33 cellular contexts compared by ENCODE assay signal in the genomic region with DNA sequence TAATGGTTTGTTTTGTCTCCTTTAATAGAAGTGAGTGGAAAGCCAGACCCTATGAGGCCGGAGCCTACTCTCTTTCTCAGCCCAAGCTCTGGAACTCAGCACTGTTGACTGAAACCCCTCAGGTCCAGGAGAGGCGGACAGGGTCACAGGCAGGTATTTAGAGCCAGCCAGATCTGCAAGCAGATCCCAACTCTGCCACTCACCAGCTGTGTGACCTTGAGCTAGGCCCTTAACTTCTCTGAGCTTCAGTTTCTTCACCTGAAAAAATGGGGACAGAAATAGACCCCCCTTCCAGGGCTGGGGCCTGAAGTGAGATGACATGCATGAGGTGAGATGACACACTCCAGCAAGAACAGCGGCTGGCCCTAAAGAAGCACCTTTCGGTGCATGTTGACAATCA. TPM values are rescaled to one million over a fixed set of nuclear protein-coding genes. Genes with fewer than 3 reads are reported as not detected.
"Had no signal": no experiment of that assay in that cellular context is flagged by ENCODE, and none has a peak within 500 bp of the region (broad histone marks: within the 10 kb centered on the region; RNA-seq: fewer than 3 reads in every experiment).

No MANE protein-coding gene starts in this region.

- DNase-seq: naive thymus-derived CD4-positive, alpha-beta T cell; natural killer cell; occipital lobe; ovary; posterior cingulate gyrus; retina; stimulated activated CD4-positive, alpha-beta T cell treated with anti-CD3 and anti-CD28 coated beads, Interleukin-15, amount 100 ng/mL, for 24 hours; stimulated activated CD4-positive, alpha-beta T cell treated with anti-CD3 and anti-CD28 coated beads, Interleukin-2, amount 100 ng/mL, for 24 hours; stimulated activated CD4-positive, alpha-beta T cell treated with anti-CD3 and anti-CD28 coated beads, Interleukin-2, amount 100 ng/mL, for 48 hours; stimulated activated CD4-positive, alpha-beta T cell treated with anti-CD3 and anti-CD28 coated beads, Interleukin-4, amount 100 ng/mL, for 24 hours; stimulated activated naive CD4-positive, alpha-beta T cell; stimulated activated naive CD8-positive, alpha-beta T cell treated with anti-CD3 and anti-CD28 coated beads, Interleukin-15, amount 100 ng/mL, for 72 hours; stimulated activated naive CD8-positive, alpha-beta T cell treated with anti-CD3 and anti-CD28 coated beads, Interleukin-15, Interleukin-2, amounts not matched to agents 100 U/mL and 50 U/mL, for 24 hours; substantia nigra; testis; tibial artery; uterus had no signal

- H3K9me3 ChIP-seq: ovary, prostate gland, right atrium auricular region, suprapubic skin, testis, tibial artery, transverse colon, upper lobe of right lung, uterus had no signal

- H3K9ac ChIP-seq: neural progenitor cell, parathyroid adenoma had no signal

- H3K79me2 ChIP-seq: parathyroid adenoma had no signal

- H3K27me3 ChIP-seq: neural progenitor cell, ovary, right atrium auricular region, testis, transverse colon, upper lobe of right lung, uterus had no signal

- H3K4me3 Mint-ChIP-seq: naive thymus-derived CD4-positive, alpha-beta T cell; natural killer cell; nephron; neural progenitor cell; stimulated activated effector memory CD8-positive, alpha-beta T cell treated with anti-CD3 and anti-CD28 coated beads, Interleukin-12 subunit alpha, Interleukin-12 subunit beta, amount 100 ng/mL, for 72 hours; stimulated activated naive CD8-positive, alpha-beta T cell treated with anti-CD3 and anti-CD28 coated beads, Interleukin-15, amount 100 ng/mL, for 72 hours; type B pancreatic cell had no signal

- H3K36me3 ChIP-seq: neural progenitor cell, ovary, prostate gland, right atrium auricular region, suprapubic skin, tibial artery, transverse colon, upper lobe of right lung, uterus had no signal

- H3K36me3 Mint-ChIP-seq: naive thymus-derived CD4-positive, alpha-beta T cell; natural killer cell; neural progenitor cell; stimulated activated effector memory CD8-positive, alpha-beta T cell treated with anti-CD3 and anti-CD28 coated beads, Interleukin-12 subunit alpha, Interleukin-12 subunit beta, amount 100 ng/mL, for 72 hours; type B pancreatic cell had no signal

- H3K27ac Mint-ChIP-seq: naive thymus-derived CD4-positive, alpha-beta T cell; natural killer cell; nephron; neural progenitor cell; stimulated activated effector memory CD8-positive, alpha-beta T cell treated with anti-CD3 and anti-CD28 coated beads, Interleukin-12 subunit alpha, Interleukin-12 subunit beta, amount 100 ng/mL, for 72 hours; stimulated activated naive CD8-positive, alpha-beta T cell treated with anti-CD3 and anti-CD28 coated beads, Interleukin-15, amount 100 ng/mL, for 72 hours; type B pancreatic cell had no signal

- H3K4me1 Mint-ChIP-seq: naive thymus-derived CD4-positive, alpha-beta T cell; natural killer cell; nephron; stimulated activated effector memory CD8-positive, alpha-beta T cell treated with anti-CD3 and anti-CD28 coated beads, Interleukin-12 subunit alpha, Interleukin-12 subunit beta, amount 100 ng/mL, for 72 hours; stimulated activated naive CD8-positive, alpha-beta T cell treated with anti-CD3 and anti-CD28 coated beads, Interleukin-15, amount 100 ng/mL, for 72 hours had no signal

- ATAC-seq: naive thymus-derived CD4-positive, alpha-beta T cell; natural killer cell; sciatic nerve; stimulated activated effector memory CD8-positive, alpha-beta T cell treated with anti-CD3 and anti-CD28 coated beads, Interleukin-12 subunit alpha, Interleukin-12 subunit beta, amount 100 ng/mL, for 72 hours; stimulated activated naive CD8-positive, alpha-beta T cell treated with anti-CD3 and anti-CD28 coated beads, Interleukin-15, amount 100 ng/mL, for 72 hours; stimulated activated naive CD8-positive, alpha-beta T cell treated with anti-CD3 and anti-CD28 coated beads, Interleukin-15, Interleukin-2, amounts not matched to agents 100 U/mL and 50 U/mL, for 24 hours; upper lobe of right lung had no signal

- H3K4me1 ChIP-seq: neural progenitor cell, parathyroid adenoma, prostate gland, right atrium auricular region, suprapubic skin, testis, tibial artery, upper lobe of right lung, uterus had no signal

- H2AFZ ChIP-seq: neural progenitor cell, parathyroid adenoma had no signal

- H3K27ac ChIP-seq: neural progenitor cell, ovary, parathyroid adenoma, prostate gland, right atrium auricular region, skin epidermis, suprapubic skin, testis, tibial artery, transverse colon, upper lobe of right lung, uterus had no signal

- H3K4me3 ChIP-seq: neural progenitor cell, ovary, prostate gland, right atrium auricular region, skin epidermis, smooth muscle cell, suprapubic skin, testis, tibial artery, transverse colon, upper lobe of right lung, uterus had no signal

- H3K9me3 Mint-ChIP-seq: naive thymus-derived CD4-positive, alpha-beta T cell; natural killer cell; nephron; neural progenitor cell; stimulated activated effector memory CD8-positive, alpha-beta T cell treated with anti-CD3 and anti-CD28 coated beads, Interleukin-12 subunit alpha, Interleukin-12 subunit beta, amount 100 ng/mL, for 72 hours; stimulated activated naive CD8-positive, alpha-beta T cell treated with anti-CD3 and anti-CD28 coated beads, Interleukin-15, amount 100 ng/mL, for 72 hours; type B pancreatic cell had no signal

- H3K4me2 ChIP-seq: neural progenitor cell, smooth muscle cell had no signal

RNA-seq across cellular contexts. Expression of a gene that starts 27.1 kb away (rescaled TPM):
- total RNA-seq: naive thymus-derived CD4-positive, alpha-beta T cell; natural killer cell; pulmonary artery endothelial cell; right atrium auricular region; sciatic nerve; smooth muscle cell; suprapubic skin; upper lobe of right lung had no signal
- polyA plus RNA-seq: naive thymus-derived CD4-positive, alpha-beta T cell; neural cell; smooth muscle cell had no signal

RNA-seq across cellular contexts. Expression of a gene that starts 42.0 kb away (rescaled TPM):
- total RNA-seq: naive thymus-derived CD4-positive, alpha-beta T cell; natural killer cell; osteoblast; smooth muscle cell had no signal
- polyA plus RNA-seq: naive thymus-derived CD4-positive, alpha-beta T cell; smooth muscle cell had no signal
